Comparison of ENCODE assay signal across 19 cellular contexts in the genomic region with DNA sequence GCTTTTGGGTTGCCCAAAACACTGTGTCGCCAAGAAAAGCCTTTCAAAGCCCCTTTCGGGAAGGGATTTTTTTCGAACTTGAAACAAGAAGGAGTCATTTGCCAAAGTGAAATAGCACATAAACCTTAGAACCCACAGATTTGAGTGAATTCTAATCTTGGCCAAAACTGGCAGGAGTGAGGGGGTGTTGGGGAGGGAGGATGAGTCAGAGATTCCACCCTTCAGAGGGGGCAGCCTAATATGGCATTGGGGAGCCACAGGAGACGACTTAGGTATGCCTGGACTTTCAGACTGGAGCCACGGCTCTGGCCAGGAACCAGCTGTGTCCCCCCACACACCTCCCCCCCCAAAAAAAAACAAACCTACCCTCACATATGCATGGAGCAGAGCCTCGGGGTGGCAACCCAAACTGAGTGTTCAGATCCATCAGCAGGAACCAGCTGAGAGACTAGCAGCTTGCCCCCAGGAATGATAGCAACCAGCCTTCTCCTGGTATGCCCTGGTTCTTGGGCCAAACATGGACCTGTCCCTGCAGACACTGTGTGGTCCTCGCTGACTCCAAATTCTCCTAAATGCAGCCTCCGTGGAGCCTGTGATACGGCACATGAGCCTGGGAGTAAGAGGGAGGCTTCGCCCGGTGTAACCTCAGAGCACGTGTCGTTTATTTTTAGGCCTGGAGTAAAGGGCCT.
A peak's percentile ranks its signal among the peaks of the same experiment; 100 is the strongest.
DNase-seq lines count a peak whose midpoint lies in the region; ATAC-seq and TF ChIP-seq lines count a peak whose summit lies in the region.
"Had no signal": no experiment of that assay in that cellular context is flagged by ENCODE, and none has a peak within 500 bp of the region (broad histone marks: within the 10 kb centered on the region; RNA-seq: fewer than 3 reads in every experiment).

No MANE protein-coding gene starts in this region.

- ATAC-seq in heart right ventricle (no peak), aorta (ENCODE audit: low FRiP score) (peak; percentile 74), HG03280 (IDR thresholded peaks at IDR 0.05; ENCODE audit: unreplicated experiment) (no peak)
- ATAC-seq: left colon; naive thymus-derived CD4-positive, alpha-beta T cell; right lobe of liver had no signal

- H3K9me3 ChIP-seq in cardiac muscle cell (ENCODE audit: low read depth) (no peaks in the 10 kb centered on the region), heart right ventricle (no peaks in the 10 kb centered on the region), muscle layer of duodenum (ENCODE audit: control insufficient read depth in 1 of 2, low read length in 2 of 2) (no peaks in the 10 kb centered on the region), aorta (ENCODE audit: control insufficient read depth, low read length) (no peaks in the 10 kb centered on the region)
- H3K9me3 ChIP-seq: right lobe of liver had no signal

- DNase-seq in cardiac muscle cell (ENCODE audit: low read depth in 1 of 2, low spot score in 1 of 2) (peak in 1 of 2 donors; percentile 36), heart right ventricle (no peak), chondrocyte (ENCODE audit: low spot score) (no peak), aorta (peak; percentile 65 to 75), GM10248 (ENCODE audit: extremely low spot score) (no peak), hypothalamus (lab: John Stamatoyannopoulos, UW) (no peak)
- DNase-seq: activated CD4-positive, alpha-beta T cell treated with anti-CD3 and anti-CD28 coated beads for 48 hours; activated T-cell treated with anti-CD3 and anti-CD28 coated beads, Interleukin-2, amount 50 U/mL, for 24 hours; KG1; left colon; naive thymus-derived CD4-positive, alpha-beta T cell; NCI-H1694 treated with DMSO at 0.1 percent for 48 hours; NCI-H69; right lobe of liver; stimulated activated naive CD4-positive, alpha-beta T cell; T-helper 2 cell had no signal

- POLR2A ChIA-PET in GM10248 (lab: Yijun Ruan, JAX) = no interaction called here

- H3K9me3 Mint-ChIP-seq in chondrocyte (ENCODE audit: low read depth) = no peaks in the 10 kb centered on the region

- no peaks in the 10 kb centered on the region for H3K27me3 Mint-ChIP-seq in chondrocyte (ENCODE audit: low read depth)
- H3K27me3 Mint-ChIP-seq: activated T-cell treated with anti-CD3 and anti-CD28 coated beads, Interleukin-2, amount 50 U/mL, for 24 hours had no signal

- H3K36me3 Mint-ChIP-seq in chondrocyte (ENCODE audit: low read depth) = no peaks in the 10 kb centered on the region
- H3K36me3 Mint-ChIP-seq: naive thymus-derived CD4-positive, alpha-beta T cell had no signal

- TF ChIP-seq CTCF in cardiac muscle cell (IDR thresholded peaks at IDR 0.05; ENCODE audit: low read depth, low read length) (no peak), heart right ventricle (IDR thresholded peaks at IDR 0.05) (no peak), chondrocyte (IDR thresholded peaks at IDR 0.05) (peak; percentile 7), GM10248 (IDR thresholded peaks at IDR 0.05; ENCODE audit: control extremely low read depth, extremely low read depth, low read depth, missing control alignments) (no peak)

- CTCF ChIA-PET in GM10248 (lab: Yijun Ruan, JAX) = no interaction called here

- intact Hi-C loops in heart right ventricle (cut with DNase I) (no loop called here), aorta (cut with DNase I) (loop anchor here (5.0 kb wide), 1 partner anchor 137 kb away; a partner anchor contains a TSS)

- no peak overlapping the region for H3K4me3 ChIP-seq in cardiac muscle cell
- no peak overlapping the region for H3K4me3 ChIP-seq in heart right ventricle
- no peak overlapping the region for H3K4me3 ChIP-seq in muscle layer of duodenum (ENCODE audit: low read depth in 1 of 2, low read length in 2 of 2)
- H3K4me3 ChIP-seq in aorta (ENCODE audit: low read length in 2 of 2) = no peak overlapping the region
- H3K4me3 ChIP-seq: right lobe of liver had no signal

- peak overlapping the region; percentile 29 for H3K27ac ChIP-seq in cardiac muscle cell
- no peak overlapping the region for H3K27ac ChIP-seq in heart right ventricle
- peak overlapping the region; percentile 30 for H3K27ac ChIP-seq in muscle layer of duodenum (ENCODE audit: low read length)
- H3K27ac ChIP-seq in aorta (ENCODE audit: low read depth in 1 of 2, low read length in 2 of 2) = peak overlapping the region; percentile 65 to 73
- H3K27ac ChIP-seq: 22Rv1, right lobe of liver had no signal

- H3K4me1 ChIP-seq in cardiac muscle cell (ENCODE audit: low read depth) (peaks cover 12% of the 10 kb centered on the region), heart right ventricle (no peaks in the 10 kb centered on the region), muscle layer of duodenum (ENCODE audit: control insufficient read depth in 1 of 2, insufficient read depth in 2 of 2, low read length in 2 of 2) (no peaks in the 10 kb centered on the region), aorta (ENCODE audit: control insufficient read depth in 1 of 2, insufficient read depth in 2 of 2, low read length in 2 of 2) (no peaks in the 10 kb centered on the region)

- peaks cover 29% of the 10 kb centered on the region for H3K4me1 Mint-ChIP-seq in chondrocyte (ENCODE audit: low read depth)
- H3K4me1 Mint-ChIP-seq: naive thymus-derived CD4-positive, alpha-beta T cell had no signal

- no peak overlapping the region for H3K4me3 Mint-ChIP-seq in chondrocyte (ENCODE audit: unreplicated experiment)
- H3K4me3 Mint-ChIP-seq: activated T-cell treated with anti-CD3 and anti-CD28 coated beads, Interleukin-2, amount 50 U/mL, for 24 hours; naive thymus-derived CD4-positive, alpha-beta T cell had no signal

- peak overlapping the region; percentile 76 for H3K27ac Mint-ChIP-seq in chondrocyte (ENCODE audit: unreplicated experiment)
- H3K27ac Mint-ChIP-seq: activated T-cell treated with anti-CD3 and anti-CD28 coated beads, Interleukin-2, amount 50 U/mL, for 24 hours; naive thymus-derived CD4-positive, alpha-beta T cell had no signal

- no peaks in the 10 kb centered on the region for H3K27me3 ChIP-seq in cardiac muscle cell
- H3K27me3 ChIP-seq in heart right ventricle = peaks cover 0 to 18% (median 1%) of the 10 kb centered on the region in 7 donors
- H3K27me3 ChIP-seq in muscle layer of duodenum (ENCODE audit: low read depth, low read length) = no peaks in the 10 kb centered on the region
- no peaks in the 10 kb centered on the region for H3K27me3 ChIP-seq in aorta (ENCODE audit: control insufficient read depth in 1 of 2, insufficient read depth in 2 of 2, low read length in 1 of 2)
- H3K27me3 ChIP-seq: right lobe of liver had no signal

- H3K36me3 ChIP-seq in cardiac muscle cell = no peaks in the 10 kb centered on the region
- no peaks in the 10 kb centered on the region for H3K36me3 ChIP-seq in heart right ventricle
- H3K36me3 ChIP-seq in muscle layer of duodenum (ENCODE audit: control insufficient read depth in 1 of 2, insufficient read depth in 2 of 2, low read length in 2 of 2) = no peaks in the 10 kb centered on the region
- no peaks in the 10 kb centered on the region for H3K36me3 ChIP-seq in aorta (ENCODE audit: control insufficient read depth in 1 of 2, insufficient read depth in 2 of 2, low read length in 1 of 2)
- H3K36me3 ChIP-seq: right lobe of liver had no signal

- 65 to 71% methylated on average over 13 of the region's 13 CpGs for WGBS in heart right ventricle, 2 donors
- WGBS in aorta, 2 donors = 5 to 10% methylated on average over 13 of the region's 13 CpGs

Comparison
In these comparisons a context has a peak if more than half of its experiments do, and no peak if none do; other contexts are left out.
1. H3K27ac ChIP-seq: peak in cardiac muscle cell (single experiment), muscle layer of duodenum (single experiment) and aorta (2 of 2); none in heart right ventricle (0 of 10).
2. DNase-seq: peak in aorta (2 of 2); none in heart right ventricle (0 of 2), chondrocyte (single experiment), GM10248 (single experiment) and hypothalamus (0 of 51).
3. intact Hi-C loops: an anchor here in aorta (5.0 kb wide); none called in heart right ventricle.